ENCODE assay signal across 9 cellular contexts in genomic region chr15:78069052-78069414, GRCh38. TPM values are rescaled to one million over a fixed set of nuclear protein-coding genes. Genes with fewer than 3 reads are reported as not detected.
A peak's percentile ranks its signal among the peaks of the same experiment; 100 is the strongest.
DNase-seq lines count a peak whose midpoint lies in the region; ATAC-seq and TF ChIP-seq lines count a peak whose summit lies in the region.
"Had no signal": no experiment of that assay in that cellular context is flagged by ENCODE, and none has a peak within 500 bp of the region (broad histone marks: within the 10 kb centered on the region; RNA-seq: fewer than 3 reads in every experiment).

No MANE protein-coding gene starts in this region.

- TF ChIP-seq CTCF in smooth muscle cell (IDR thresholded peaks at IDR 0.05; ENCODE audit: borderline replicate concordance, insufficient read depth, poor library complexity, severe bottlenecking) (no peak), HFFc6 (IDR thresholded peaks at IDR 0.05) (no peak; the same call in 1 of the 2 replicates)

- H3K9me3 ChIP-seq in smooth muscle cell (replicated peaks; ENCODE audit: low read depth): no peaks in the 10 kb centered on the region

- peaks cover 53% of the 10 kb centered on the region for H3K4me1 ChIP-seq in smooth muscle cell (ENCODE audit: low read depth)

- H3K9ac ChIP-seq in smooth muscle cell (ENCODE audit: low read depth): no peak overlapping the region

- peak overlapping the region; percentile 78 for H3K4me2 ChIP-seq in smooth muscle cell

- H4K20me1 ChIP-seq in smooth muscle cell (ENCODE audit: low read depth): peaks cover 83% of the 10 kb centered on the region

- H3F3A ChIP-seq in smooth muscle cell (ENCODE audit: low read depth): peaks cover 27% of the 10 kb centered on the region

- H3K4me3 Mint-ChIP-seq in HFFc6: no peak overlapping the region; the same call in none of the 2 replicates

- H3K9me3 Mint-ChIP-seq in HFFc6: no peaks in the 10 kb centered on the region

- no peaks in the 10 kb centered on the region for H3K36me3 ChIP-seq in smooth muscle cell (ENCODE audit: low read depth)

- no peak overlapping the region for H2AFZ ChIP-seq in smooth muscle cell (ENCODE audit: low read depth)

- peaks cover 68% of the 10 kb centered on the region for H3K79me2 ChIP-seq in smooth muscle cell (ENCODE audit: low read depth)

- H3K27ac Mint-ChIP-seq in HFFc6: no peak overlapping the region

- no peaks in the 10 kb centered on the region for H3K27me3 ChIP-seq in smooth muscle cell (ENCODE audit: low read depth)

- no peaks in the 10 kb centered on the region for H3K27me3 Mint-ChIP-seq in HFFc6 (ENCODE audit: insufficient read depth)

- ATAC-seq in GM18498 (IDR thresholded peaks at IDR 0.05; ENCODE audit: unreplicated experiment) (peak; percentile 14), HG03354 (IDR thresholded peaks at IDR 0.05; ENCODE audit: poor library complexity, severe bottlenecking, unreplicated experiment) (peak; percentile 34), GM18861 (IDR thresholded peaks at IDR 0.05; ENCODE audit: unreplicated experiment) (no peak)

- H3K4me3 ChIP-seq in smooth muscle cell: no peak overlapping the region

- 89% methylated on average over 7 of the region's 7 CpGs for WGBS in smooth muscle cell (ENCODE audit: low lambda C conversion rate)

- DNase-seq in smooth muscle cell (lab: John Stamatoyannopoulos, UW; ENCODE audit: unreplicated experiment) (no peak), NCI-H2107 treated with DMSO at 0.1 percent for 48 hours (lab: John Stamatoyannopoulos, UW; ENCODE audit: unreplicated experiment) (no peak), NCI-H774 (lab: John Stamatoyannopoulos, UW) (no peak), HFFc6 (no peak)
- DNase-seq: NCI-H1436 treated with DMSO at 0.1 percent for 48 hours had no signal

- peaks cover 27% of the 10 kb centered on the region for H3K4me1 Mint-ChIP-seq in HFFc6 (ENCODE audit: low read depth)

- H3K27ac ChIP-seq in cingulate gyrus (ENCODE audit: low read depth, low read length) (peak overlapping the region; percentile 80), smooth muscle cell (ENCODE audit: low read depth) (peak overlapping the region; percentile 95)

- H3K36me3 Mint-ChIP-seq in HFFc6 (ENCODE audit: low read depth): peaks cover 4% of the 10 kb centered on the region; the same call in 1 of the 2 replicates

RNA-seq across cellular contexts. Expression of gene TBC1D2B, which starts 8.5 kb away (rescaled TPM):
- total RNA-seq in smooth muscle cell: 19.4 and 31.9 TPM in 2 replicates
- 14.2 and 16.1 TPM in 2 replicates for polyA plus RNA-seq in smooth muscle cell
- 10 to 100 TPM; 34.1 to 42.5 (median 38.0) TPM for total RNA-seq in HFFc6 (2021; fragmentation: NEBNext Ultra II Directional; extraction: Animal tissue kit (Norgen Biotek cat#: 25700))

RNA-seq across cellular contexts. Expression of gene SH2D7, which starts 23.3 kb away (rescaled TPM):
- not detected in 2 replicates for total RNA-seq in smooth muscle cell
- 0.07 and 0.34 TPM in 2 replicates for polyA plus RNA-seq in smooth muscle cell
- total RNA-seq in HFFc6 (2021; fragmentation: NEBNext Ultra II Directional; extraction: Animal tissue kit (Norgen Biotek cat#: 25700)): not detected
